In genomic region chr16:8853150-8853549, GRCh38 we compare ENCODE assay signal across 16 cellular contexts. TPM values are rescaled to one million over a fixed set of nuclear protein-coding genes. Genes with fewer than 3 reads are reported as not detected.
A peak's percentile ranks its signal among the peaks of the same experiment; 100 is the strongest.
DNase-seq lines count a peak whose midpoint lies in the region; ATAC-seq and TF ChIP-seq lines count a peak whose summit lies in the region.
"Had no signal": no experiment of that assay in that cellular context is flagged by ENCODE, and none has a peak within 500 bp of the region (broad histone marks: within the 10 kb centered on the region; RNA-seq: fewer than 3 reads in every experiment).

No MANE protein-coding gene starts in this region.

- peaks cover 50% of the 10 kb centered on the region for H3K36me3 Mint-ChIP-seq in activated CD4-positive, alpha-beta T cell treated with anti-CD3 and anti-CD28 coated beads, Interleukin-2, amount 10 ng/mL, durations not matched to agents 7 days and 5 days (ENCODE audit: low read depth)
- H3K36me3 Mint-ChIP-seq in T-helper 17 cell (ENCODE audit: low read depth) (peaks cover 7% of the 10 kb centered on the region), progenitor cell of endocrine pancreas (ENCODE audit: insufficient read depth) (peaks cover 21% of the 10 kb centered on the region)
- H3K36me3 Mint-ChIP-seq in activated T-helper 17 cell treated with anti-CD3 and anti-CD28 coated beads, Interleukin-2, amount 50 U/mL, for 72 hours (ENCODE audit: low read depth): peaks cover 97% of the 10 kb centered on the region

- no peak overlapping the region for H3K4me3 Mint-ChIP-seq in activated CD4-positive, alpha-beta T cell treated with anti-CD3 and anti-CD28 coated beads, Interleukin-2, amount 10 ng/mL, durations not matched to agents 7 days and 5 days
- H3K4me3 Mint-ChIP-seq in T-helper 17 cell (no peak overlapping the region), progenitor cell of endocrine pancreas (ENCODE audit: low read depth) (no peak overlapping the region)
- H3K4me3 Mint-ChIP-seq in activated T-helper 17 cell treated with anti-CD3 and anti-CD28 coated beads, Interleukin-2, amount 50 U/mL, for 72 hours: no peak overlapping the region

- TF ChIP-seq CTCF in esophagus squamous epithelium (IDR thresholded peaks at IDR 0.05) (no peak), progenitor cell of endocrine pancreas (IDR thresholded peaks at IDR 0.05; ENCODE audit: unreplicated experiment) (no peak)

- H3K9me3 Mint-ChIP-seq in activated CD4-positive, alpha-beta T cell treated with anti-CD3 and anti-CD28 coated beads, Interleukin-2, amount 10 ng/mL, durations not matched to agents 7 days and 5 days: no peaks in the 10 kb centered on the region
- H3K9me3 Mint-ChIP-seq in progenitor cell of endocrine pancreas (ENCODE audit: low read depth): no peaks in the 10 kb centered on the region
- H3K9me3 Mint-ChIP-seq in activated T-helper 17 cell treated with anti-CD3 and anti-CD28 coated beads, Interleukin-2, amount 50 U/mL, for 72 hours: no peaks in the 10 kb centered on the region
- H3K9me3 Mint-ChIP-seq: activated T-helper 2 cell treated with anti-CD3 and anti-CD28 coated beads, Interferon-gamma antibody, Interleukin-2, Interleukin-4, amounts not matched to agents 10 μg/mL and 5 μg/mL and 100 μg/mL, durations not matched to agents 14 hours and 24 hours and 36 hours had no signal

- no peaks in the 10 kb centered on the region for H3K27me3 Mint-ChIP-seq in activated CD4-positive, alpha-beta T cell treated with anti-CD3 and anti-CD28 coated beads, Interleukin-2, amount 10 ng/mL, durations not matched to agents 7 days and 5 days
- H3K27me3 Mint-ChIP-seq in T-helper 17 cell (no peaks in the 10 kb centered on the region), progenitor cell of endocrine pancreas (no peaks in the 10 kb centered on the region)
- H3K27me3 Mint-ChIP-seq in activated T-helper 17 cell treated with anti-CD3 and anti-CD28 coated beads, Interleukin-2, amount 50 U/mL, for 72 hours: no peaks in the 10 kb centered on the region

- intact Hi-C loops in esophagus squamous epithelium (cut with DNase I): no loop called here

- H3K27ac Mint-ChIP-seq in activated CD4-positive, alpha-beta T cell treated with anti-CD3 and anti-CD28 coated beads, Interleukin-2, amount 10 ng/mL, durations not matched to agents 7 days and 5 days: peak overlapping the region; percentile 57
- H3K27ac Mint-ChIP-seq in T-helper 17 cell: peak overlapping the region; percentile 79
- peak overlapping the region; percentile 15 for H3K27ac Mint-ChIP-seq in progenitor cell of endocrine pancreas
- H3K27ac Mint-ChIP-seq in activated T-helper 17 cell treated with anti-CD3 and anti-CD28 coated beads, Interleukin-2, amount 50 U/mL, for 72 hours: no peak overlapping the region

- DNase-seq in activated CD4-positive, alpha-beta T cell treated with anti-CD3 and anti-CD28 coated beads, Interleukin-2, amount 10 ng/mL, durations not matched to agents 7 days and 5 days: no peak
- no peak for DNase-seq in activated CD4-positive, alpha-beta T cell treated with anti-CD3 and anti-CD28 coated beads for 48 hours
- no peak for DNase-seq in T-helper 17 cell
- DNase-seq in esophagus squamous epithelium (lab: John Stamatoyannopoulos, UW): no peak
- no peak for DNase-seq in progenitor cell of endocrine pancreas (ENCODE audit: low spot score, unreplicated experiment)
- no peak for DNase-seq in superior temporal gyrus (ENCODE audit: extremely low spot score)
- DNase-seq in GOT3 (lab: John Stamatoyannopoulos, UW): no peak
- DNase-seq: 8988T; DMS53; MM.1S; NCI-H510A; SHP77; stimulated activated CD4-positive, alpha-beta T cell treated with anti-CD3 and anti-CD28 coated beads, Interleukin-4, amount 100 ng/mL, for 24 hours had no signal

- POLR2A ChIA-PET in activated CD4-positive, alpha-beta T cell treated with anti-CD3 and anti-CD28 coated beads, Interleukin-2, amount 10 ng/mL, durations not matched to agents 7 days and 5 days (lab: Charles Lee): no interaction called here

- no peaks in the 10 kb centered on the region for H3K9me3 ChIP-seq in T-helper 17 cell (ENCODE audit: control insufficient read depth, low read length, poor library complexity, severe bottlenecking)
- no peaks in the 10 kb centered on the region for H3K9me3 ChIP-seq in esophagus squamous epithelium

- H3K4me1 ChIP-seq in esophagus squamous epithelium: peaks cover 10 to 58% (median 32%) of the 10 kb centered on the region in 3 donors

- CTCF ChIA-PET in activated CD4-positive, alpha-beta T cell treated with anti-CD3 and anti-CD28 coated beads, Interleukin-2, amount 10 ng/mL, durations not matched to agents 7 days and 5 days (lab: Charles Lee): interaction anchor here (1.6 to 1.8 kb wide), 2 partner anchors 11 to 18 kb away, joined by 6 read pairs; no protein-coding TSS in a partner anchor

- H3K4me3 ChIP-seq in esophagus squamous epithelium: no peak overlapping the region

- no peak for TF ChIP-seq POLR2A in esophagus squamous epithelium (IDR thresholded peaks at IDR 0.05)

- ATAC-seq in T-helper 17 cell: no peak
- ATAC-seq in activated T-helper 17 cell treated with anti-CD3 and anti-CD28 coated beads, Interleukin-2, amount 50 U/mL, for 72 hours (replicated peaks): no peak

- peak overlapping the region in 3 of 4 donors; percentile 53 to 78 (median 76) for H3K27ac ChIP-seq in esophagus squamous epithelium

- WGBS in esophagus squamous epithelium, 2 donors: 84 to 88% methylated on average over 5 to 6 of the region's 7 CpGs

- H3K36me3 ChIP-seq in esophagus squamous epithelium: peaks cover 18 to 80% (median 32%) of the 10 kb centered on the region in 3 donors

- no peaks in the 10 kb centered on the region for H3K27me3 ChIP-seq in esophagus squamous epithelium

- peaks cover 53% of the 10 kb centered on the region for H3K4me1 Mint-ChIP-seq in activated CD4-positive, alpha-beta T cell treated with anti-CD3 and anti-CD28 coated beads, Interleukin-2, amount 10 ng/mL, durations not matched to agents 7 days and 5 days
- peaks cover 35% of the 10 kb centered on the region for H3K4me1 Mint-ChIP-seq in T-helper 17 cell
- H3K4me1 Mint-ChIP-seq in progenitor cell of endocrine pancreas (ENCODE audit: low read depth): peaks cover 2% of the 10 kb centered on the region
- H3K4me1 Mint-ChIP-seq in activated T-helper 17 cell treated with anti-CD3 and anti-CD28 coated beads, Interleukin-2, amount 50 U/mL, for 72 hours: peaks cover 25% of the 10 kb centered on the region

RNA-seq across cellular contexts. Expression of gene CARHSP1, which starts 15.7 kb away (rescaled TPM):
- 100 to 1,000 TPM; 172 to 189 TPM for total RNA-seq in activated CD4-positive, alpha-beta T cell treated with anti-CD3 and anti-CD28 coated beads, Interleukin-2, amount 10 ng/mL, durations not matched to agents 7 days and 5 days
- total RNA-seq in T-helper 17 cell (10 to 100 TPM; 25.4 to 30.4 TPM), esophagus squamous epithelium (100 to 1,000 TPM in 3 of 4 donors, 10 to 100 TPM in 1; 84.5 to 244 (median 159) TPM), progenitor cell of endocrine pancreas (117 and 122 TPM in 2 replicates)
- 100 to 1,000 TPM in 1 of 2 donors, 10 to 100 TPM in 1; 98.6 to 115 TPM for total RNA-seq in activated T-helper 17 cell treated with anti-CD3 and anti-CD28 coated beads, Interleukin-2, amount 50 U/mL, for 72 hours

RNA-seq across cellular contexts. Expression of gene LITAFD, which starts 29.0 kb away (rescaled TPM):
- not detected for total RNA-seq in activated CD4-positive, alpha-beta T cell treated with anti-CD3 and anti-CD28 coated beads, Interleukin-2, amount 10 ng/mL, durations not matched to agents 7 days and 5 days
- under 1 TPM in 1 of 2 donors, not detected in 1; 0.75 TPM for total RNA-seq in T-helper 17 cell
- total RNA-seq in esophagus squamous epithelium: not detected
- total RNA-seq in progenitor cell of endocrine pancreas: not detected in 2 replicates
- not detected for total RNA-seq in activated T-helper 17 cell treated with anti-CD3 and anti-CD28 coated beads, Interleukin-2, amount 50 U/mL, for 72 hours
- total RNA-seq: activated T-helper 2 cell treated with anti-CD3 and anti-CD28 coated beads, Interferon-gamma antibody, Interleukin-2, Interleukin-4, amounts not matched to agents 10 μg/mL and 5 μg/mL and 100 μg/mL, durations not matched to agents 14 hours and 24 hours and 36 hours; subcutaneous adipose tissue had no signal

RNA-seq across cellular contexts. Expression of gene PMM2, which starts 55.5 kb away (rescaled TPM):
- 10 to 100 TPM; 37.0 to 38.9 TPM for total RNA-seq in activated CD4-positive, alpha-beta T cell treated with anti-CD3 and anti-CD28 coated beads, Interleukin-2, amount 10 ng/mL, durations not matched to agents 7 days and 5 days
- total RNA-seq in T-helper 17 cell (10 to 100 TPM; 35.8 to 40.6 TPM), esophagus squamous epithelium (10 to 100 TPM; 36.3 to 54.3 (median 41.4) TPM), progenitor cell of endocrine pancreas (26.5 and 30.3 TPM in 2 replicates)
- total RNA-seq in activated T-helper 17 cell treated with anti-CD3 and anti-CD28 coated beads, Interleukin-2, amount 50 U/mL, for 72 hours: 10 to 100 TPM; 33.0 to 59.1 TPM

RNA-seq across cellular contexts. Expression of gene TMEM186, which starts 55.7 kb away (rescaled TPM):
- 10 to 100 TPM; 10.1 to 11.1 TPM for total RNA-seq in activated CD4-positive, alpha-beta T cell treated with anti-CD3 and anti-CD28 coated beads, Interleukin-2, amount 10 ng/mL, durations not matched to agents 7 days and 5 days
- 1 to 10 TPM; 2.4 to 3.5 TPM for total RNA-seq in T-helper 17 cell
- total RNA-seq in esophagus squamous epithelium: 1 to 10 TPM; 3.6 to 9.7 (median 8.6) TPM
- total RNA-seq in progenitor cell of endocrine pancreas: 10.8 and 11.1 TPM in 2 replicates
- total RNA-seq in activated T-helper 17 cell treated with anti-CD3 and anti-CD28 coated beads, Interleukin-2, amount 50 U/mL, for 72 hours: 10 to 100 TPM; 14.2 to 15.4 TPM
